14 cellular contexts compared by ENCODE assay signal in genomic region chr2:237466266-237466665, GRCh38. TPM values are rescaled to one million over a fixed set of nuclear protein-coding genes. Genes with fewer than 3 reads are reported as not detected.
DNase-seq lines count a peak whose midpoint lies in the region; ATAC-seq, FAIRE-seq and TF ChIP-seq lines count a peak whose summit lies in the region.
"Had no signal": no experiment of that assay in that cellular context is flagged by ENCODE, and none has a peak within 500 bp of the region (broad histone marks: within the 10 kb centered on the region; RNA-seq: fewer than 3 reads in every experiment).

No MANE protein-coding gene starts in this region.

- H3K9me1 ChIP-seq in K562 (ENCODE audit: control insufficient read depth, insufficient read depth, low read length), result no peaks in the 10 kb centered on the region

- WGBS in K562 (ENCODE audit: insufficient coverage, low coverage, missing lambda C conversion rate), result 4% methylated on average over 5 of the region's 5 CpGs

- TF ChIP-seq CTCF in K562 (IDR thresholded peaks at IDR 0.05 in 2 of 3, conservative IDR thresholded peaks at IDR 0.05 in 1 of 3; ENCODE audit: insufficient read depth in 2 of 3, low read depth in 1 of 3, low read length in 3 of 3) (no peak), vagina (IDR thresholded peaks at IDR 0.05) (no peak)

- H3K9ac ChIP-seq in K562 (ENCODE audit: insufficient read depth in 1 of 2, low read depth in 2 of 2, low read length in 2 of 2), result peak overlapping the region in 1 of 2 experiments; percentile 40; a peak in 1 of 4 replicates

- DNase-seq in OCI-M1 (lab: John Stamatoyannopoulos, UW) (peak; percentile 7), K562 (ENCODE audit: extremely low read depth in 1 of 4, low spot score in 3 of 4) (no peak), iris pigment epithelial cell (ENCODE audit: low read depth) (peak; percentile 43), vagina (ENCODE audit: extremely low spot score in 2 of 2) (no peak), SW 1271 (lab: John Stamatoyannopoulos, UW) (no peak)
- DNase-seq in stimulated activated CD4-positive, alpha-beta T cell treated with anti-CD3 and anti-CD28 coated beads, Interleukin-4, amount 100 ng/mL, for 4 hours, result no peak
- DNase-seq: adrenal gland, NCI-H1417, NCI-H748 treated with DMSO at 0.1 percent for 48 hours, pancreas, sigmoid colon had no signal

- CTCF ChIA-PET in K562 (lab: Yijun Ruan, JAX; ENCODE audit: low intra/inter-chr PET ratio), result no interaction called here

- intact Hi-C loops in K562 (cut with micrococcal nuclease) (no loop called here), vagina (cut with DNase I) (no loop called here)

- H3K79me2 ChIP-seq in K562 (ENCODE audit: control insufficient read depth, insufficient read depth, low read length), result no peaks in the 10 kb centered on the region

- no peaks in the 10 kb centered on the region for H4K20me1 ChIP-seq in K562 (replicated peaks; ENCODE audit: control insufficient read depth, insufficient read depth, low read length)

- in situ Hi-C loops in K562 (cut with MboI), result no loop called here

- TF ChIP-seq POLR2A in K562 (conservative IDR thresholded peaks at IDR 0.05) (no peak), vagina (IDR thresholded peaks at IDR 0.05) (no peak)

- FAIRE-seq in K562 (lab: Jason Lieb, UNC), result no peak
- FAIRE-seq: pancreas had no signal

- H3K4me1 ChIP-seq in K562 (replicated peaks in 1 of 2; ENCODE audit: control insufficient read depth in 2 of 2, insufficient read depth in 2 of 2, low read length in 2 of 2) (peaks cover 0 to 8% of the 10 kb centered on the region in 2 experiments; a peak in 3 of 5 replicates), vagina (no peaks in the 10 kb centered on the region)
- H3K4me1 ChIP-seq: adrenal gland, pancreas had no signal

- no peak for TF ChIP-seq RAD21 in K562 (CRISPR knock-in tag; conservative IDR thresholded peaks at IDR 0.05 in 1 of 2, IDR thresholded peaks at IDR 0.05 in 1 of 2)

- H3K27me3 ChIP-seq in K562 (ENCODE audit: control insufficient read depth in 2 of 2, insufficient read depth in 2 of 2, low read length in 2 of 2), result no peaks in the 10 kb centered on the region
- no peaks in the 10 kb centered on the region for H3K27me3 ChIP-seq in vagina
- H3K27me3 ChIP-seq: adrenal gland, gastroesophageal sphincter, pancreas, sigmoid colon had no signal

- no TSS peak for BruUV-seq in K562 (replicated peaks; lab: Mats Ljungman, UMichigan)

- no peak overlapping the region for H3K4me2 ChIP-seq in K562 (ENCODE audit: insufficient read depth, low read length)

- ATAC-seq in K562 (no peak; the same call in none of the 3 replicates), GM19023 (IDR thresholded peaks at IDR 0.05; ENCODE audit: unreplicated experiment) (no peak)
- ATAC-seq: gastroesophageal sphincter, pancreas had no signal

- H3K27ac ChIP-seq in K562 (ENCODE audit: extremely low read depth, low read depth, low read length) (peak overlapping the region; percentile 65; the same call in 2 of the 3 replicates), vagina (peak overlapping the region; percentile 63)
- H3K27ac ChIP-seq: adrenal gland, C4-2B, gastroesophageal sphincter, pancreas had no signal

- H3K4me3 ChIP-seq in K562 (no peak overlapping the region), vagina (no peak overlapping the region)
- H3K4me3 ChIP-seq: adrenal gland, gastroesophageal sphincter, pancreas, sigmoid colon had no signal

- H3K36me3 ChIP-seq in K562 (ENCODE audit: control insufficient read depth, insufficient read depth, low read length) (no peaks in the 10 kb centered on the region), vagina (no peaks in the 10 kb centered on the region)
- H3K36me3 ChIP-seq: adrenal gland, gastroesophageal sphincter, pancreas, sigmoid colon had no signal

- TF ChIP-seq EP300 in K562 (IDR thresholded peaks at IDR 0.05; ENCODE audit: low read length), result peak; percentile 42; the same call in 1 of the 2 replicates

- POLR2A ChIA-PET in K562 (lab: Yijun Ruan, JAX), result interaction anchor here (1.0 kb wide), 1 partner anchor 11 kb away, joined by 3 read pairs; no protein-coding TSS in a partner anchor

- peak overlapping the region; percentile 46; the same call in 1 of the 2 replicates for H2AFZ ChIP-seq in K562 (ENCODE audit: low read depth, low read length)

- H3K9me3 ChIP-seq in K562 (replicated peaks; ENCODE audit: control insufficient read depth, insufficient read depth, low read depth, low read length), result no peaks in the 10 kb centered on the region
- no peaks in the 10 kb centered on the region for H3K9me3 ChIP-seq in vagina
- H3K9me3 ChIP-seq: adrenal gland, gastroesophageal sphincter, pancreas, sigmoid colon had no signal

TF ChIP-seq in K562, 482 proteins besides CTCF, POLR2A, EP300 and RAD21 (continues in another document):
- TF ChIP-seq NFRKB (IDR thresholded peaks at IDR 0.05; ENCODE audit: low read depth) (0 out of 2 replicates have a peak, but pooled peaks have one; percentile 22), ZNF766 (CRISPR knock-in tag; conservative IDR thresholded peaks at IDR 0.05) (0 out of 2 replicates have a peak, but pooled peaks have one; percentile 2), TARDBP (IDR thresholded peaks at IDR 0.05) (no peak), ELF4 (CRISPR knock-in tag; IDR thresholded peaks at IDR 0.05) (no peak), ZBTB17 (CRISPR knock-in tag; IDR thresholded peaks at IDR 0.05) (0 out of 2 replicates have a peak, but pooled peaks have one; percentile 1), SUPT5H (IDR thresholded peaks at IDR 0.05) (no peak), MEIS2 (IDR thresholded peaks at IDR 0.05; ENCODE audit: partially characterized antibody) (peak; percentile 33), U2AF2 (optimal IDR thresholded peaks at IDR 0.05; ENCODE audit: low read depth, low read length) (no peak), HDAC6 (IDR thresholded peaks at IDR 0.05; ENCODE audit: low read depth, low read length) (no peak), VEZF1 (CRISPR knock-in tag; IDR thresholded peaks at IDR 0.05) (0 out of 2 replicates have a peak, but pooled peaks have one; percentile 22), LCOR (CRISPR knock-in tag; IDR thresholded peaks at IDR 0.05) (no peak)

RNA-seq across cellular contexts. Expression of gene MLPH, which starts 20.8 kb away (rescaled TPM):
- not detected in 2 replicates for total RNA-seq in K562 (2011; cell fraction: chromatin; rRNA removed; ENCODE audit: low replicate concordance)
- total RNA-seq in K562 (2011; cell fraction: nucleolus; rRNA removed), result not detected in 2 replicates
- not detected in 2 replicates for total RNA-seq in K562 (2011; cell fraction: nucleoplasm; rRNA removed)
- not detected in 2 replicates for total RNA-seq in K562 (2014; rRNA removed)
- not detected in 2 replicates for total RNA-seq in K562 (2014; rRNA removed; fragmentation: Illumina TruSeq; extraction: Trizol)
- not detected in 2 replicates for total RNA-seq in K562 (2015; rRNA removed; fragmentation: Illumina TruSeq; extraction: Trizol)
- 0.22 and 0.65 TPM in 2 replicates for total RNA-seq in K562 (2021)
- not detected in 2 replicates for polyA plus RNA-seq in K562 (2011; rRNA removed)
- not detected in 2 replicates for polyA plus RNA-seq in K562 (2011; cell fraction: cytosol; rRNA removed)
- polyA plus RNA-seq in K562 (2011; cell fraction: nucleus; rRNA removed), result 0.24 TPM in 1 of 2 replicates, not detected in the other
- 0.12 and 0.25 TPM in 2 replicates for polyA plus RNA-seq in K562 (2012)
- not detected in 2 replicates for polyA plus RNA-seq in K562 (2014; fragmentation: Illumina TruSeq; extraction: Trizol)
- not detected for polyA plus RNA-seq in K562 (2014; fragmentation: Nextera tagmentation; extraction: Ambion mirVana)
- not detected in 2 replicates for polyA plus RNA-seq in K562 (2014; rRNA removed)
- polyA minus RNA-seq in K562 (2011; rRNA and poly(A)+ RNA removed), result not detected in 2 replicates
- not detected in 2 replicates for polyA minus RNA-seq in K562 (2011; cell fraction: cytosol; rRNA and poly(A)+ RNA removed)
- not detected in 2 replicates for polyA minus RNA-seq in K562 (2011; cell fraction: nucleus; rRNA and poly(A)+ RNA removed)
- 34.6 TPM for total RNA-seq in vagina

RNA-seq across cellular contexts. Expression of gene COL6A3, which starts 52.3 kb away (rescaled TPM):
- 2.5 and 3.2 TPM in 2 replicates for total RNA-seq in K562 (2011; cell fraction: chromatin; rRNA removed; ENCODE audit: low replicate concordance)
- total RNA-seq in K562 (2011; cell fraction: nucleolus; rRNA removed), result 1.7 TPM in 2 replicates
- total RNA-seq in K562 (2011; cell fraction: nucleoplasm; rRNA removed), result 2.5 and 3.6 TPM in 2 replicates
- 1.5 and 2.1 TPM in 2 replicates for total RNA-seq in K562 (2014; rRNA removed)
- 1.6 TPM in 2 replicates for total RNA-seq in K562 (2014; rRNA removed; fragmentation: Illumina TruSeq; extraction: Trizol)
- 2.0 and 2.5 TPM in 2 replicates for total RNA-seq in K562 (2015; rRNA removed; fragmentation: Illumina TruSeq; extraction: Trizol)
- 4.1 and 4.3 TPM in 2 replicates for total RNA-seq in K562 (2021)
- 0.07 and 0.11 TPM in 2 replicates for polyA plus RNA-seq in K562 (2011; rRNA removed)
- polyA plus RNA-seq in K562 (2011; cell fraction: cytosol; rRNA removed), result 0.07 and 0.12 TPM in 2 replicates
- polyA plus RNA-seq in K562 (2011; cell fraction: nucleus; rRNA removed), result 0.37 and 0.55 TPM in 2 replicates
- 3.4 and 61.3 TPM in 2 replicates for polyA plus RNA-seq in K562 (2012)
- 2.7 and 2.9 TPM in 2 replicates for polyA plus RNA-seq in K562 (2014; fragmentation: Illumina TruSeq; extraction: Trizol)
- polyA plus RNA-seq in K562 (2014; fragmentation: Nextera tagmentation; extraction: Ambion mirVana), result under 1 TPM; 0.39 to 0.48 TPM
- polyA plus RNA-seq in K562 (2014; rRNA removed), result 1.1 and 2.7 TPM in 2 replicates
- 0.18 and 0.60 TPM in 2 replicates for polyA minus RNA-seq in K562 (2011; rRNA and poly(A)+ RNA removed)
- 0.91 and 1.4 TPM in 2 replicates for polyA minus RNA-seq in K562 (2011; cell fraction: cytosol; rRNA and poly(A)+ RNA removed)
- 0.13 and 0.56 TPM in 2 replicates for polyA minus RNA-seq in K562 (2011; cell fraction: nucleus; rRNA and poly(A)+ RNA removed)
- total RNA-seq in vagina, result 315 TPM

Comparison
In these comparisons a context has a peak if more than half of its experiments do, and no peak if none do; other contexts are left out.
1. DNase-seq: peak in OCI-M1 (single experiment) and iris pigment epithelial cell (single experiment); none in K562 (0 of 4), vagina (0 of 2), SW 1271 (0 of 2) and stimulated activated CD4-positive, alpha-beta T cell treated with anti-CD3 and anti-CD28 coated beads, Interleukin-4, amount 100 ng/mL, for 4 hours (0 of 2).
2. RNA of gene MLPH, which starts 20.8 kb away (total RNA-seq): 34.6 TPM in vagina (single experiment); 0.22 to 0.65 TPM in K562; every median in the first group is over 10 times any median in the second.
3. RNA of gene COL6A3, which starts 52.3 kb away (total RNA-seq): 315 TPM in vagina (single experiment); 1.5 to 4.3 TPM in K562; every median in the first group is over 10 times any median in the second.